Comparison of ENCODE assay signal across 27 cellular contexts in the genomic region with DNA sequence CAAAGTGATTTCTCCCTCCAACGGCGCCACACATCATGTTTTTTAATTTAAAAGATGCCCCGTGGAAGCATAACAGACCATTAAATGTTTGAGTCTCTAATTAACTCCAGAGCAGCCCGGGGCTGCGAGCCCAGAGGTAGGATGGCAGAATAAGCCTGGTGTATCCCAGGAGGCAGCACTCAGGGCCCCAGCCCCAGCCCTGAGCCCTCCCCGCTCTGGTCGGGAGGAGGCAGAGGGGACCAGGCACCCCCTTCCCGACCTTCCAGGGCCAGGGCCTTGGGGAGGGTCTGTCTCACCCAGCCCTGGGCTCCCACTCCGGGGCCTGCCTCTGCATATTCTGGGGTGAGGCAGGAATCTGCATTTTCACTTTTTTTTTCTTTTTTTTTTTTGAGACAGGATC.
"Had no signal": no experiment of that assay in that cellular context is flagged by ENCODE, and none has a peak within 500 bp of the region (broad histone marks: within the 10 kb centered on the region; RNA-seq: fewer than 3 reads in every experiment).

No MANE protein-coding gene starts in this region.

- H3K4me3 ChIP-seq: body of pancreas, esophagus squamous epithelium had no signal

- ATAC-seq: activated T-cell treated with anti-CD3 and anti-CD28 coated beads, Interleukin-2, amount 50 U/mL, for 4 hours; body of pancreas; T-helper 17 cell had no signal

- H3K4me1 ChIP-seq: body of pancreas, esophagus squamous epithelium had no signal

- H3K27me3 ChIP-seq: body of pancreas had no signal

- FAIRE-seq: colon, endometrium, endothelial cell of umbilical vein, frontal cortex had no signal

- H3K36me3 ChIP-seq: esophagus squamous epithelium had no signal

- H3K27ac ChIP-seq: body of pancreas, epithelial cell of prostate, esophagus squamous epithelium, WERI-Rb-1 had no signal

- DNase-seq: activated B cell treated with CpG ODN at 0.5 μM for 24 hours; activated CD4-positive, alpha-beta T cell treated with anti-CD3 and anti-CD28 coated beads for 48 hours; activated CD4-positive, alpha-beta T cell treated with anti-CD3 and anti-CD28 coated beads, Interleukin-2, amount 50 U/mL, for 1 hour; activated CD4-positive, alpha-beta T cell treated with anti-CD3 and anti-CD28 coated beads, Interleukin-2, amount 50 U/mL, for 48 hours; activated CD8-positive, alpha-beta memory T cell treated with anti-CD3 and anti-CD28 coated beads for 24 hours; activated CD8-positive, alpha-beta T cell treated with anti-CD3 and anti-CD28 coated beads for 36 hours; activated effector memory CD4-positive, alpha-beta T cell treated with Interleukin-2 at 50 U/mL for 16 hours; activated gamma-delta T cell treated with Interleukin-2 at 50 U/mL for 16 hours; activated naive CD4-positive, alpha-beta T cell treated with anti-CD3 and anti-CD28 coated beads, Interleukin-2, amount 50 U/mL, for 16 hours; activated naive CD4-positive, alpha-beta T cell treated with Interleukin-2 at 50 U/mL for 16 hours; activated T-cell treated with anti-CD3 and anti-CD28 coated beads, Interleukin-2, amount 50 U/mL, for 4 hours; amygdala; aorta; body of pancreas; caudate nucleus; cortex of kidney; effector CD8-positive, alpha-beta T cell; esophagus squamous epithelium; head of caudate nucleus; T-helper 17 cell; T1000; WERI-Rb-1 had no signal
